9 cellular contexts compared by ENCODE assay signal in the genomic region with DNA sequence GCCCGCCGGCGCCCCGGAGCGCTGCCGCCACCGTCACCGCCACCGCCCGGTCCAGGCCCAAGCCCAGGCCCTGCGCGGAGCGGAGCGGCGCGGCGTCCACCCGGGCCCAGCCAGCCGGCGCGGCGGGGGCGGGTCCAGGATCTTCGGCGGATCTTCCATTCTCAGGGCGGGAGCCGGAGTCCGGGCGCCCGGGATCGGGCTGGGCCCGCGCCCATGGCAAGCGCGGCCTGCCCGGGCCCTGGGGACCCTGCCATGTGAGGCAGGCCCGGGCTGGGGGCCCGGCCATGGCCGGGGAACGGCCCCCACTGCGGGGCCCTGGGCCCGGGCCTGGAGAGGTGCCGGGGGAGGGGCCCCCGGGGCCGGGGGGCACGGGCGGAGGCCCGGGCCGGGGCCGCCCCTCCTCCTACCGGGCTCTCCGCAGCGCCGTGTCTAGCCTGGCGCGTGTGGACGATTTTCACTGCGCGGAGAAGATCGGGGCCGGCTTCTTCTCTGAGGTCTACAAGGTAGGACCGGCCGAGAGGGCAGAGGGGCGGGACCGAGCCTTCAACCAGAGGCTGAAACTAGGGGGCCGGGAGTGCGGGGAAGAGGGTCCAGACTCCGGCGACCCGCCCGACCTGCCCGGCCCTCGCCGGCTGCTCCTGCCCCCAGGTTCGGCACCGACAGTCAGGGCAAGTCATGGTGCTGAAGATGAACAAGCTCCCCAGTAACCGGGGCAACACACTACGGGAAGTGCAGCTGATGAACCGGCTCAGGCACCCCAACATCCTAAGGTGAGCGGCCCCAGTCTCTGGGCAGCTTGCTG. TPM values are rescaled to one million over a fixed set of nuclear protein-coding genes. Genes with fewer than 3 reads are reported as not detected.
DNase-seq lines count a peak whose midpoint lies in the region; ATAC-seq, FAIRE-seq and TF ChIP-seq lines count a peak whose summit lies in the region.
"Had no signal": no experiment of that assay in that cellular context is flagged by ENCODE, and none has a peak within 500 bp of the region (broad histone marks: within the 10 kb centered on the region; RNA-seq: fewer than 3 reads in every experiment).

No MANE protein-coding gene starts in this region.

- H3K9me3 Mint-ChIP-seq in activated T-helper 17 cell treated with anti-CD3 and anti-CD28 coated beads, Interleukin-2, amount 50 U/mL, for 72 hours = no peaks in the 10 kb centered on the region
- H3K9me3 Mint-ChIP-seq in progenitor cell of endocrine pancreas (ENCODE audit: low read depth) = no peaks in the 10 kb centered on the region

- in situ Hi-C loops in KBM-7 (cut with MboI; ENCODE audit: low pct_unique_long_range_greater_than_20kb, low sequenced_read_pairs) = no loop called here

- no peaks in the 10 kb centered on the region for H3K27me3 Mint-ChIP-seq in activated T-helper 17 cell treated with anti-CD3 and anti-CD28 coated beads, Interleukin-2, amount 50 U/mL, for 72 hours
- H3K27me3 Mint-ChIP-seq in progenitor cell of endocrine pancreas = no peaks in the 10 kb centered on the region

- ATAC-seq in GM21717 (IDR thresholded peaks at IDR 0.05; ENCODE audit: unreplicated experiment) = peak; percentile 10
- ATAC-seq in activated T-helper 17 cell treated with anti-CD3 and anti-CD28 coated beads, Interleukin-2, amount 50 U/mL, for 72 hours (replicated peaks) = peak; percentile 4

- H3K4me1 Mint-ChIP-seq in activated T-helper 17 cell treated with anti-CD3 and anti-CD28 coated beads, Interleukin-2, amount 50 U/mL, for 72 hours = peaks cover 21% of the 10 kb centered on the region
- H3K4me1 Mint-ChIP-seq in progenitor cell of endocrine pancreas (ENCODE audit: low read depth) = peaks cover 17% of the 10 kb centered on the region

- FAIRE-seq in frontal cortex (lab: Jason Lieb, UNC) = no peak

- peaks cover 37% of the 10 kb centered on the region for H3K36me3 Mint-ChIP-seq in activated T-helper 17 cell treated with anti-CD3 and anti-CD28 coated beads, Interleukin-2, amount 50 U/mL, for 72 hours (ENCODE audit: low read depth)
- peaks cover 6% of the 10 kb centered on the region for H3K36me3 Mint-ChIP-seq in progenitor cell of endocrine pancreas (ENCODE audit: insufficient read depth)

- peak overlapping the region; percentile 81 for H3K4me3 Mint-ChIP-seq in activated T-helper 17 cell treated with anti-CD3 and anti-CD28 coated beads, Interleukin-2, amount 50 U/mL, for 72 hours
- H3K4me3 Mint-ChIP-seq in progenitor cell of endocrine pancreas (ENCODE audit: low read depth) = peak overlapping the region; percentile 79

- no peak overlapping the region for H3K27ac Mint-ChIP-seq in activated T-helper 17 cell treated with anti-CD3 and anti-CD28 coated beads, Interleukin-2, amount 50 U/mL, for 72 hours
- H3K27ac Mint-ChIP-seq in progenitor cell of endocrine pancreas = peak overlapping the region; percentile 93

- peak overlapping the region; percentile 74 for H3K4me3 ChIP-seq in GM12864 (ENCODE audit: low read depth, low read length)

- TF ChIP-seq CTCF in GM12864 (IDR thresholded peaks at IDR 0.05; ENCODE audit: low read depth, low read length, missing control alignments) (no peak), progenitor cell of endocrine pancreas (IDR thresholded peaks at IDR 0.05; ENCODE audit: unreplicated experiment) (no peak)

- DNase-seq in GM12864 (ENCODE audit: low read depth) (no peak), KBM-7 (peak; percentile 24), head of caudate nucleus (peak in 25 of 42 donors; percentile 21 to 60 (median 35)), progenitor cell of endocrine pancreas (ENCODE audit: low spot score, unreplicated experiment) (no peak), NCI-H446 treated with DMSO at 0.1 percent for 48 hours (lab: John Stamatoyannopoulos, UW) (no peak), frontal cortex (ENCODE audit: low spot score in 2 of 2) (no peak)

- intact Hi-C loops in head of caudate nucleus (cut with DNase I) = loop anchor here (2.0 to 10.0 kb wide), 2 partner anchors 41 to 51 kb away; no protein-coding TSS in a partner anchor

RNA-seq across cellular contexts. Expression of a gene that starts 0.5 kb away (rescaled TPM):
- total RNA-seq in activated T-helper 17 cell treated with anti-CD3 and anti-CD28 coated beads, Interleukin-2, amount 50 U/mL, for 72 hours = 10 to 100 TPM; 23.5 to 39.0 TPM
- total RNA-seq in progenitor cell of endocrine pancreas (62.3 and 63.2 TPM in 2 replicates), frontal cortex (12.2 TPM)

RNA-seq across cellular contexts. Expression of a gene that starts 12.7 kb away (rescaled TPM):
- 10 to 100 TPM in 1 of 2 donors, 1 to 10 TPM in 1; 7.5 to 43.2 TPM for total RNA-seq in activated T-helper 17 cell treated with anti-CD3 and anti-CD28 coated beads, Interleukin-2, amount 50 U/mL, for 72 hours
- 3.1 and 4.2 TPM in 2 replicates for total RNA-seq in progenitor cell of endocrine pancreas
- 0.41 TPM for total RNA-seq in frontal cortex

RNA-seq across cellular contexts. Expression of a gene that starts 45.2 kb away (rescaled TPM):
- total RNA-seq in activated T-helper 17 cell treated with anti-CD3 and anti-CD28 coated beads, Interleukin-2, amount 50 U/mL, for 72 hours = 100 to 1,000 TPM in 1 of 2 donors, 10 to 100 TPM in 1; 97.0 to 135 TPM
- total RNA-seq in progenitor cell of endocrine pancreas = not detected in 2 replicates
- total RNA-seq in frontal cortex = not detected
- total RNA-seq: temporal lobe had no signal

RNA-seq across cellular contexts. Expression of a gene that starts 52.3 kb away (rescaled TPM):
- total RNA-seq in activated T-helper 17 cell treated with anti-CD3 and anti-CD28 coated beads, Interleukin-2, amount 50 U/mL, for 72 hours = over 10,000 TPM in 1 of 2 donors, 1,000 to 10,000 TPM in 1; 5,785 to 10,768 TPM
- total RNA-seq in progenitor cell of endocrine pancreas (15,251 and 16,487 TPM in 2 replicates), frontal cortex (133,388 TPM)

RNA-seq across cellular contexts. Expression of a gene that starts 52.6 kb away (rescaled TPM):
- total RNA-seq in activated T-helper 17 cell treated with anti-CD3 and anti-CD28 coated beads, Interleukin-2, amount 50 U/mL, for 72 hours = 10 to 100 TPM; 17.5 to 19.8 TPM
- total RNA-seq in progenitor cell of endocrine pancreas = 17.2 and 18.8 TPM in 2 replicates
- 10.6 TPM for total RNA-seq in frontal cortex

Comparison
In these comparisons a context has a peak if more than half of its experiments do, and no peak if none do; other contexts are left out.
1. DNase-seq: peak in KBM-7 (single experiment) and head of caudate nucleus (25 of 42); none in GM12864 (single experiment), progenitor cell of endocrine pancreas (single experiment), NCI-H446 treated with DMSO at 0.1 percent for 48 hours (single experiment) and frontal cortex (0 of 2).
2. RNA of a gene that starts 45.2 kb away (total RNA-seq): 97.0 to 135 TPM in activated T-helper 17 cell treated with anti-CD3 and anti-CD28 coated beads, Interleukin-2, amount 50 U/mL, for 72 hours; not detected in progenitor cell of endocrine pancreas and not detected in frontal cortex (single experiment); every median in the first group is over 10 times any median in the second.